Comparison of ENCODE assay signal across 12 cellular contexts in the genomic region with DNA sequence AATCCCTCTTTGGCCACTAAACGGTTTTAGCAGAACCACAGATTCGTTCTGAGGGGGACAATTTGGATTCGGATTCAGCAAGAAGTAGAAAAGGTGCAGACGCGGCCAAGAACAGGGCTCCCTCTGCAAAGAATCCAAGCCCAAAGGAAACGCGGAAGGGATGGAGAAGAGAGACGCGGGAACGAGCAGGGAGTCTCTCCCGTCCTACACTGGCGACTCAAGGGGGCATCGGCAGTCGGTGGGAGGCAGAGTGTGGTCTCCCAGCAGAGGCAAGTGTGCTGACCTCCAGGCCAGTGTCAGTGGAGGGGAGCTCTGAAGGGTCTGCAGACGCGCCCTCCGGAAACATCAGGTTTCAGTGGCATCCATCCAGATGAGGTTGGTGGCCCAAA. TPM values are rescaled to one million over a fixed set of nuclear protein-coding genes. Genes with fewer than 3 reads are reported as not detected.
DNase-seq lines count a peak whose midpoint lies in the region; ATAC-seq and TF ChIP-seq lines count a peak whose summit lies in the region.
"Had no signal": no experiment of that assay in that cellular context is flagged by ENCODE, and none has a peak within 500 bp of the region (broad histone marks: within the 10 kb centered on the region; RNA-seq: fewer than 3 reads in every experiment).

No MANE protein-coding gene starts in this region.

- ATAC-seq in heart left ventricle (no peak), HG03196 (IDR thresholded peaks at IDR 0.05; ENCODE audit: unreplicated experiment) (no peak)
- ATAC-seq: K562 had no signal

- TF ChIP-seq CTCF in heart left ventricle (IDR thresholded peaks at IDR 0.05) (no peak), astrocyte of the cerebellum (IDR thresholded peaks at IDR 0.05; ENCODE audit: low read depth, low read length, missing control alignments) (no peak), tibial nerve (IDR thresholded peaks at IDR 0.05) (no peak), uterus (IDR thresholded peaks at IDR 0.05) (no peak)

- WGBS in heart left ventricle, 4 donors, result 2 to 6% (median 4%) methylated on average over 17 of the region's 17 CpGs
- WGBS in tibial nerve, 2 donors, result 3 to 9% methylated on average over 16 to 17 of the region's 17 CpGs

- no peak for DNase-seq in heart left ventricle
- DNase-seq in cardiac septum (ENCODE audit: low spot score), result no peak
- no peak for DNase-seq in astrocyte of the cerebellum (ENCODE audit: low read depth)
- peak; percentile 41 for DNase-seq in medulla oblongata (ENCODE audit: extremely low spot score)
- no peak for DNase-seq in tibial nerve (ENCODE audit: low spot score in 2 of 2)
- DNase-seq in NCI-H2029 treated with DMSO at 0.1 percent for 48 hours (lab: John Stamatoyannopoulos, UW), result no peak
- DNase-seq in uterus, result no peak
- DNase-seq: DND-41; effector CD4-positive, alpha-beta T cell; T-helper 9 cell had no signal

- H3K9me3 ChIP-seq in heart left ventricle (no peaks in the 10 kb centered on the region), tibial nerve (no peaks in the 10 kb centered on the region), uterus (no peaks in the 10 kb centered on the region)

- TF ChIP-seq EP300 in tibial nerve (IDR thresholded peaks at IDR 0.05), result no peak

- in situ Hi-C loops in astrocyte of the cerebellum (cut with HindIII; ENCODE audit: low sequenced_read_pairs), result no loop called here

- H3K4me3 ChIP-seq in heart left ventricle (peak overlapping the region; percentile 24 to 64 (median 53)), astrocyte of the cerebellum (ENCODE audit: low read depth, low read length) (peak overlapping the region; percentile 28), tibial nerve (peak overlapping the region in 3 of 4 donors; percentile 10 to 47 (median 39)), uterus (no peak overlapping the region)
- H3K4me3 ChIP-seq: K562 had no signal

- H3K27me3 ChIP-seq in heart left ventricle (peaks cover 12 to 79% (median 40%) of the 10 kb centered on the region in 9 donors), tibial nerve (peaks cover 0 to 75% of the 10 kb centered on the region in 2 donors), uterus (peaks cover 16 to 27% of the 10 kb centered on the region in 2 donors)

- H3K36me3 ChIP-seq in heart left ventricle (no peaks in the 10 kb centered on the region), tibial nerve (no peaks in the 10 kb centered on the region), uterus (no peaks in the 10 kb centered on the region)

- peaks cover 0 to 20% (median 8%) of the 10 kb centered on the region in 12 donors for H3K4me1 ChIP-seq in heart left ventricle
- peaks cover 0 to 19% (median 5%) of the 10 kb centered on the region in 4 donors for H3K4me1 ChIP-seq in tibial nerve
- H3K4me1 ChIP-seq in uterus, result peaks cover 0 to 13% of the 10 kb centered on the region in 2 donors

- intact Hi-C loops in heart left ventricle (cut with DNase I) (loop anchor here in 1 of 10 donors (5.0 kb wide), 1 partner anchor 40 kb away; no protein-coding TSS in a partner anchor), cardiac septum (cut with DNase I) (no loop called here), uterus (cut with DNase I; ENCODE audit: low total_unique reads) (no loop called here)

- no peak overlapping the region for H3K27ac ChIP-seq in heart left ventricle
- no peak overlapping the region for H3K27ac ChIP-seq in tibial nerve
- H3K27ac ChIP-seq in uterus, result no peak overlapping the region

- no peak for TF ChIP-seq POLR2A in heart left ventricle (IDR thresholded peaks at IDR 0.05)
- TF ChIP-seq POLR2A in tibial nerve (IDR thresholded peaks at IDR 0.05), result no peak
- TF ChIP-seq POLR2A in uterus (IDR thresholded peaks at IDR 0.05), result no peak

RNA-seq across cellular contexts. Expression of a gene that starts 1.1 kb away (rescaled TPM):
- total RNA-seq in heart left ventricle (1 to 10 TPM in 1 of 9 donors, under 1 TPM in 8; 0.14 to 1.4 (median 0.47) TPM), cardiac septum (0.38 TPM), tibial nerve (not detected), uterus (1 to 10 TPM in 1 of 4 donors, under 1 TPM in 1, not detected in 2; 0.34 to 1.2 TPM)
- polyA plus RNA-seq in heart left ventricle, result 1 to 10 TPM in 1 of 2 donors, under 1 TPM in 1; 0.42 to 1.2 TPM

Comparison
In these comparisons a context has a peak if more than half of its experiments do, and no peak if none do; other contexts are left out.
1. H3K4me3 ChIP-seq: peak in heart left ventricle (12 of 12), astrocyte of the cerebellum (single experiment) and tibial nerve (3 of 4); none in uterus (0 of 2).